27 cellular contexts compared by ENCODE assay signal in the genomic region with DNA sequence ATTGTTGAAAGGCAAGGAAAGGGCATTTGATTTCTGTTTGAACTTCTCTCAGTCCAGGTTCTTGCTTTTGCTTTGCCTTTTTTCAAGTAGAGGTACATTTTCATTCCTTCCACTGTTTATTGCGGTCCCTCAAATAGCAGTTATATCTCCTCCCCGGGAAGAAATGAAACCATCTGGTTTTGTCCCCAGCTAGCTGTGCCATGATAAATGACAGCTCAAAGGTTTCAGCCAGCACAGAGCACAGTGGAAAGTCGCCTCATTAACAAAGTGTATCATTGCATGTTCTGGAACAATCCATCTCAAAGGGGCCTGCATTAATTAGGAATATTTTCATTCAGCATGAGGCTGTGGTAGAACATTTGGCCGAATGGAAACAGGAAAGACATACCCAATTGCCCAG.
"Had no signal": no experiment of that assay in that cellular context is flagged by ENCODE, and none has a peak within 500 bp of the region (broad histone marks: within the 10 kb centered on the region; RNA-seq: fewer than 3 reads in every experiment).

No MANE protein-coding gene starts in this region.

- H3K4me1 ChIP-seq: pancreas, psoas muscle, right lobe of liver, sigmoid colon, stomach, thyroid gland, tibial nerve, upper lobe of left lung, vagina had no signal

- H3K9me3 ChIP-seq: neutrophil, pancreas, psoas muscle, right lobe of liver, sigmoid colon, stomach, thoracic aorta, thyroid gland, tibial nerve, upper lobe of left lung, vagina had no signal

- H3K36me3 Mint-ChIP-seq: natural killer cell treated with Interleukin-12 subunit alpha and Interleukin-12 subunit beta and Interleukin-15 and Interleukin-18, amount 100 ng/mL, for 72 hours; stimulated activated effector memory CD8-positive, alpha-beta T cell treated with anti-CD3 and anti-CD28 coated beads, Interleukin-12 subunit alpha, Interleukin-12 subunit beta, amount 100 ng/mL, for 72 hours; stimulated activated naive B cell treated with anti-CD40 and anti-IgM and Interleukin-4, amounts not matched to agents 10 μg/mL and 1 μg/mL and 100 μg/mL, for 72 hours had no signal

- H3K4me1 Mint-ChIP-seq: stimulated activated effector memory CD8-positive, alpha-beta T cell treated with anti-CD3 and anti-CD28 coated beads, Interleukin-12 subunit alpha, Interleukin-12 subunit beta, amount 100 ng/mL, for 72 hours; stimulated activated naive B cell treated with anti-CD40 and anti-IgM and Interleukin-4, amounts not matched to agents 10 μg/mL and 1 μg/mL and 100 μg/mL, for 72 hours had no signal

- H3K9me3 Mint-ChIP-seq: natural killer cell treated with Interleukin-12 subunit alpha and Interleukin-12 subunit beta and Interleukin-15 and Interleukin-18, amount 100 ng/mL, for 72 hours; nephron progenitor cell; neural crest cell; stimulated activated effector memory CD8-positive, alpha-beta T cell treated with anti-CD3 and anti-CD28 coated beads, Interleukin-12 subunit alpha, Interleukin-12 subunit beta, amount 100 ng/mL, for 72 hours; stimulated activated naive B cell treated with anti-CD40 and anti-IgM and Interleukin-4, amounts not matched to agents 10 μg/mL and 1 μg/mL and 100 μg/mL, for 72 hours; stimulated activated naive CD8-positive, alpha-beta T cell treated with anti-CD3 and anti-CD28 coated beads, Interleukin-15, Interleukin-2, amounts not matched to agents 100 ng/mL and 50 ng/mL, for 24 hours had no signal

- H3K4me3 Mint-ChIP-seq: natural killer cell treated with Interleukin-12 subunit alpha and Interleukin-12 subunit beta and Interleukin-15 and Interleukin-18, amount 100 ng/mL, for 72 hours; nephron progenitor cell; neural crest cell; stimulated activated effector memory CD8-positive, alpha-beta T cell treated with anti-CD3 and anti-CD28 coated beads, Interleukin-12 subunit alpha, Interleukin-12 subunit beta, amount 100 ng/mL, for 72 hours; stimulated activated naive B cell treated with anti-CD40 and anti-IgM and Interleukin-4, amounts not matched to agents 10 μg/mL and 1 μg/mL and 100 μg/mL, for 72 hours; stimulated activated naive CD8-positive, alpha-beta T cell treated with anti-CD3 and anti-CD28 coated beads, Interleukin-15, Interleukin-2, amounts not matched to agents 100 ng/mL and 50 ng/mL, for 24 hours had no signal

- H3K4me3 ChIP-seq: pancreas, psoas muscle, right lobe of liver, sigmoid colon, stomach, thoracic aorta, thyroid gland, tibial nerve, upper lobe of left lung, vagina had no signal

- ATAC-seq: pancreas; psoas muscle; right cardiac atrium; right lobe of liver; stimulated activated effector memory CD8-positive, alpha-beta T cell treated with anti-CD3 and anti-CD28 coated beads, Interleukin-12 subunit alpha, Interleukin-12 subunit beta, amount 100 ng/mL, for 72 hours; stimulated activated naive B cell treated with anti-CD40 and anti-IgM and Interleukin-4, amounts not matched to agents 10 μg/mL and 1 μg/mL and 100 μg/mL, for 72 hours had no signal

- H3K27ac ChIP-seq: neutrophil, pancreas, psoas muscle, right lobe of liver, sigmoid colon, stomach, thoracic aorta, thyroid gland, tibial nerve, upper lobe of left lung, vagina had no signal

- DNase-seq: nephron progenitor cell; nucleus accumbens; pancreas; posterior cingulate gyrus; psoas muscle; right cardiac atrium; right lobe of liver; small intestine; stimulated activated CD4-positive, alpha-beta T cell treated with anti-CD3 and anti-CD28 coated beads, Interleukin-15, amount 100 ng/mL, for 24 hours; stimulated activated CD4-positive, alpha-beta T cell treated with anti-CD3 and anti-CD28 coated beads, Interleukin-2, amount 100 ng/mL, for 24 hours; stimulated activated CD4-positive, alpha-beta T cell treated with anti-CD3 and anti-CD28 coated beads, Interleukin-2, amount 100 ng/mL, for 48 hours; stimulated activated CD4-positive, alpha-beta T cell treated with anti-CD3 and anti-CD28 coated beads, Interleukin-4, amount 100 ng/mL, for 24 hours; stimulated activated naive B cell treated with anti-CD40 and anti-IgM and Interleukin-4, amounts not matched to agents 10 μg/mL and 1 μg/mL and 100 μg/mL, for 72 hours; stimulated activated naive CD4-positive, alpha-beta T cell treated with Interleukin-2 at 50 U/mL for 16 hours; stomach; thyroid gland; upper lobe of left lung had no signal

- H3K36me3 ChIP-seq: neutrophil, pancreas, right lobe of liver, sigmoid colon, stomach, thoracic aorta, thyroid gland, tibial nerve, upper lobe of left lung, vagina had no signal

- H3K27me3 ChIP-seq: pancreas, right lobe of liver, thyroid gland, upper lobe of left lung, vagina had no signal

- H3K27ac Mint-ChIP-seq: natural killer cell treated with Interleukin-12 subunit alpha and Interleukin-12 subunit beta and Interleukin-15 and Interleukin-18, amount 100 ng/mL, for 72 hours; nephron progenitor cell; progenitor cell of endocrine pancreas; stimulated activated effector memory CD8-positive, alpha-beta T cell treated with anti-CD3 and anti-CD28 coated beads, Interleukin-12 subunit alpha, Interleukin-12 subunit beta, amount 100 ng/mL, for 72 hours; stimulated activated naive B cell treated with anti-CD40 and anti-IgM and Interleukin-4, amounts not matched to agents 10 μg/mL and 1 μg/mL and 100 μg/mL, for 72 hours; stimulated activated naive CD8-positive, alpha-beta T cell treated with anti-CD3 and anti-CD28 coated beads, Interleukin-15, Interleukin-2, amounts not matched to agents 100 ng/mL and 50 ng/mL, for 24 hours had no signal
